In the genomic region with DNA sequence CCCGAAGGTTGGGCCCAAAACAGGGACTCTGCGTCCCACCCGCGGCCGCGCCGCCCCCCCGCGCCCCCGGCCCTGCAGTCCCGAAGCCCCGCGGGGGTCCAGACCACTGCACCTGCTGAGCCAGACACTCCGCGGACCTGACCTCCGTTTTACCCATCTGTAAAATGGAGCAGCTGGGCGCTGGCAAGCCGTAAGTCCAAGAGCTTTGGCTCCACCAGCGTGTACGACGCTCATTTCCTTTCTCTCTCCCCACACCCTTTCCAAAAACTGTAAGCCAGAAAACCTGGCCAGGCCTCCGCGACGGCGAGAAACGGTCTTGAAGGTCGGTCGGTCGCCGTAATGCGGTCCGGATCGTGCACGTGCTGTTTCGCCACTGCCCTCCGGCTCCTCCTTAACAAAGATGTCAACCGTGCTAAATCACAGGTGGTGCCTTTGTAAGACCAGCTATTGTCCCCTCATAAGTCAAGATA, we compare ENCODE assay signal across 9 cellular contexts. TPM values are rescaled to one million over a fixed set of nuclear protein-coding genes. Genes with fewer than 3 reads are reported as not detected.
DNase-seq lines count a peak whose midpoint lies in the region; ATAC-seq and TF ChIP-seq lines count a peak whose summit lies in the region.
"Had no signal": no experiment of that assay in that cellular context is flagged by ENCODE, and none has a peak within 500 bp of the region (broad histone marks: within the 10 kb centered on the region; RNA-seq: fewer than 3 reads in every experiment).

No MANE protein-coding gene starts in this region.

- ATAC-seq in effector memory CD8-positive, alpha-beta T cell (replicated peaks), result peak; percentile 14
- ATAC-seq in psoas muscle, result peak in 1 of 4 donors; percentile 11

- H3K9me3 ChIP-seq in psoas muscle, result no peaks in the 10 kb centered on the region

- intact Hi-C loops in psoas muscle (cut with DNase I), result no loop called here

- H3K4me3 Mint-ChIP-seq in effector memory CD8-positive, alpha-beta T cell, result peak overlapping the region; percentile 61 to 78

- no peaks in the 10 kb centered on the region for H3K9me3 Mint-ChIP-seq in effector memory CD8-positive, alpha-beta T cell

- 4 to 6% (median 4%) methylated on average over 28 to 37 of the region's 37 CpGs for WGBS in psoas muscle, 3 donors

- H3K4me3 ChIP-seq in psoas muscle, result peak overlapping the region; percentile 52

- peaks cover 5 to 12% of the 10 kb centered on the region in 2 donors for H3K4me1 Mint-ChIP-seq in effector memory CD8-positive, alpha-beta T cell (ENCODE audit: low read depth in 2 of 2)

- H3K4me1 ChIP-seq in psoas muscle, result peaks cover 12% of the 10 kb centered on the region

- DNase-seq in ELF-1 (ENCODE audit: low read depth, low spot score) (peak; percentile 68), NCI-H69 (lab: John Stamatoyannopoulos, UW) (peak; percentile 89), psoas muscle (no peak), DMS79 treated with DMSO at 0.1 percent for 48 hours (lab: John Stamatoyannopoulos, UW) (no peak), islet precursor cell (no peak), MV-4-11 (lab: John Stamatoyannopoulos, UW) (no peak)
- no peak for DNase-seq in effector memory CD8-positive, alpha-beta T cell
- no peak for DNase-seq in activated CD8-positive, alpha-beta memory T cell treated with anti-CD3 and anti-CD28 coated beads, Interleukin-2, amount 50 U/mL, for 4 hours
- DNase-seq: OCI-M1 had no signal

- no peak overlapping the region for H3K27ac ChIP-seq in psoas muscle

- no peaks in the 10 kb centered on the region for H3K36me3 ChIP-seq in psoas muscle (ENCODE audit: insufficient read depth in 1 of 2, low read depth in 1 of 2)

- peaks cover 8 to 100% (median 28%) of the 10 kb centered on the region in 3 donors for H3K27me3 ChIP-seq in psoas muscle (ENCODE audit: insufficient read depth in 3 of 3, low read length in 2 of 3)

- no peaks in the 10 kb centered on the region for H3K36me3 Mint-ChIP-seq in effector memory CD8-positive, alpha-beta T cell (ENCODE audit: insufficient read depth)

- TF ChIP-seq CTCF in psoas muscle (IDR thresholded peaks at IDR 0.05), result no peak

- H3K27ac Mint-ChIP-seq in effector memory CD8-positive, alpha-beta T cell, result no peak overlapping the region

- peaks cover 86 to 99% of the 10 kb centered on the region in 2 donors for H3K27me3 Mint-ChIP-seq in effector memory CD8-positive, alpha-beta T cell

RNA-seq across cellular contexts. Expression of a gene that starts 7.8 kb away (rescaled TPM):
- not detected for total RNA-seq in psoas muscle
- polyA plus RNA-seq in psoas muscle, result under 1 TPM in 1 of 3 donors, not detected in 2; 0.01 TPM

Comparison
In these comparisons a context has a peak if more than half of its experiments do, and no peak if none do; other contexts are left out.
1. DNase-seq: peak in ELF-1 (single experiment) and NCI-H69 (single experiment); none in effector memory CD8-positive, alpha-beta T cell (0 of 3), psoas muscle (0 of 2), DMS79 treated with DMSO at 0.1 percent for 48 hours (single experiment), activated CD8-positive, alpha-beta memory T cell treated with anti-CD3 and anti-CD28 coated beads, Interleukin-2, amount 50 U/mL, for 4 hours (single experiment), islet precursor cell (single experiment) and MV-4-11 (single experiment).